In the genomic region with DNA sequence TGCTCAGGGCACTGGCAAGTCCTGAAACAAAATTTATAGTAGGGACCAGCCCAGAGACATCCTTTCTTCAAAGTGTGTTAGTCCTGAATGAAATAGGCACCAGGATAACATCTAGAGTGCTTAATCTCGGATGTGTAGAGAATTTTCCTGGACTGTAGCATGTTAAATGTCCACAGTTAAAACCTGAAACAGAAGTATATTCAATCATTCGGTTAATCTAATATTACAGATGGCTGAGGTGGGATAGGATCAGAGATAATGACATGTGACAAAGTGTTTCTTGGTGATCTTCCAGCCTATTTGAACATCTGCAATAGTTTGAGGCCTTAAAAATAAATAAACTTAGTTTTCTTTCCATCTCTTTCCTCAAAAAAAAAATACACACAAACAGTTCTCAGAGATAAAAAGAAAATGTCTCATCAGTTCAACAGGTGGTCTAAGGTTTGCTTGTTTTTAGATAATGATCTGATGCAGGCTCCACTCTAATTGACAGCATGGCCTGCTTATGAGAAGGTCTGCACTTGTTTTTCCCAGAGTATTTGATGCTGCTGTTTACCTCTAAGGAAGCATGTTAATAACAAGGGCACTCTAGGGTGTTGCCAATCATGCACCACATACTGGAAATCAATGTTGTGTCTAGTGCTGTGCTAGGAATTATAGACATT, we compare ENCODE assay signal across 24 cellular contexts. TPM values are rescaled to one million over a fixed set of nuclear protein-coding genes. Genes with fewer than 3 reads are reported as not detected.
"Had no signal": no experiment of that assay in that cellular context is flagged by ENCODE, and none has a peak within 500 bp of the region (broad histone marks: within the 10 kb centered on the region; RNA-seq: fewer than 3 reads in every experiment).

No MANE protein-coding gene starts in this region.

- H3K27me3 ChIP-seq: brain microvascular endothelial cell, dorsolateral prefrontal cortex, gastrocnemius medialis, heart left ventricle had no signal

- H3K36me3 ChIP-seq: brain microvascular endothelial cell, gastrocnemius medialis, heart left ventricle, WERI-Rb-1 had no signal

- H3K4me1 ChIP-seq: gastrocnemius medialis had no signal

- H3K4me3 ChIP-seq: coronary artery, dorsolateral prefrontal cortex, gastrocnemius medialis, heart left ventricle had no signal

- H3K9me3 ChIP-seq: gastrocnemius medialis, heart left ventricle had no signal

- H3K27ac ChIP-seq: brain microvascular endothelial cell, coronary artery, dorsolateral prefrontal cortex, gastrocnemius medialis, heart left ventricle, WERI-Rb-1 had no signal

- DNase-seq: activated B cell treated with CpG ODN at 0.5 μM for 24 hours; activated CD4-positive, alpha-beta T cell treated with anti-CD3 and anti-CD28 coated beads for 48 hours; activated CD4-positive, alpha-beta T cell treated with anti-CD3 and anti-CD28 coated beads, Interleukin-2, amount 50 U/mL, for 1 hour; activated CD4-positive, alpha-beta T cell treated with anti-CD3 and anti-CD28 coated beads, Interleukin-2, amount 50 U/mL, for 48 hours; activated CD8-positive, alpha-beta memory T cell treated with anti-CD3 and anti-CD28 coated beads for 24 hours; activated CD8-positive, alpha-beta T cell treated with anti-CD3 and anti-CD28 coated beads for 36 hours; activated effector memory CD4-positive, alpha-beta T cell treated with Interleukin-2 at 50 U/mL for 16 hours; activated gamma-delta T cell treated with Interleukin-2 at 50 U/mL for 16 hours; activated naive CD4-positive, alpha-beta T cell treated with anti-CD3 and anti-CD28 coated beads, Interleukin-2, amount 50 U/mL, for 16 hours; activated naive CD4-positive, alpha-beta T cell treated with Interleukin-2 at 50 U/mL for 16 hours; activated T-cell treated with anti-CD3 and anti-CD28 coated beads, Interleukin-2, amount 50 U/mL, for 4 hours; amniotic stem cell; anterior cingulate cortex; brain microvascular endothelial cell; dorsolateral prefrontal cortex; effector memory CD4-positive, alpha-beta T cell; endodermal cell; foreskin fibroblast; gastrocnemius medialis; glutamatergic neuron; heart left ventricle; T1000 had no signal

RNA-seq across cellular contexts. Expression of a gene that starts 25.9 kb away (rescaled TPM):
- polyA plus RNA-seq: heart left ventricle had no signal
